In the genomic region with DNA sequence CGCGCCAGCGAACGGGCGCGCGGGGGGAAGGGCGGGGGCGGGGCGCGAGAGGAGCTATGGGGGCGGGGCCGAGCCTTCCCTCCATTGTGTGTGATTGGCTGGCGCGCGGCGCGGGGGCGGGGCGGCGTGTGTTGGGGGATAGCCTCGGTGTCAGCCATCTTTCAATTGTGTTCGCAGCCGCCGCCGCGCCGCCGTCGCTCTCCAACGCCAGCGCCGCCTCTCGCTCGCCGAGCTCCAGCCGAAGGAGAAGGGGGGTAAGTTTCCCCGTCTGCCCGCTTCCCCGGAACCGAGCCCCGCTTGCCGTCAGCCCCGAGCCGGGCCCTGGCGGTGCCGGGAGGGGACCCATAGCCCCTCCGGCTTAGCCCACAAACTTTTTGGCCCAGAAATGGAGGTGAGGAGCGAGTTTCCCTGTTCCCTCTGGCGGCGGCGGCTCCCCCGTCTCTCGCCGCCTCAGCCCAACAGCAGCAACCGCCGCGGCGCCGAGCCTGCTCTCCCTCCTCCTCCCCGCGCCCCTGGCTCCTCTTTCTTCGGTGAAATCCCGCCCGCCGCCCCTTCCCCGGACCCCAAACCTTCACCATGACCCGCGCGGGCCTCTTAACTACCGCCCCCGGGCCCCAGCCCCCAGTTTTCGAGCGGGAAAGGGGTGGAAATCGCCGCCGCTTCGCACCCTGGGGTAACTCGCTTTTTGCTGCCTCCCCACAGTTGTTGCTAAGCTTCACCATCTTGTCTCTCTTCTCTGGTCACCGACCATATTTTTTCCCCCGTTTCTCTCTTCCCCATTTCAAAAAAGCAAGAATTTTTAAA, we compare ENCODE assay signal across 8 cellular contexts. TPM values are rescaled to one million over a fixed set of nuclear protein-coding genes. Genes with fewer than 3 reads are reported as not detected.
A peak's percentile ranks its signal among the peaks of the same experiment; 100 is the strongest.
DNase-seq lines count a peak whose midpoint lies in the region; ATAC-seq and TF ChIP-seq lines count a peak whose summit lies in the region.

A gene (plus strand): TSS at position 159 of the 804 bp plus-strand sequence. CDS start 1,636 bp downstream, outside the sequence.

- H3K36me3 ChIP-seq in BE2C = peaks cover 30% of the 10 kb centered on the region

- TF ChIP-seq CTCF in BE2C (IDR thresholded peaks at IDR 0.05; ENCODE audit: low read depth, low read length) (no peak), choroid plexus epithelial cell (conservative IDR thresholded peaks at IDR 0.05; ENCODE audit: low read depth, low read length) (no peak)

- peak within 1 kb of the TSS; percentile 98 for H3K27ac ChIP-seq in layer of hippocampus (ENCODE audit: low read depth, low read length)

- 0 out of 2 replicates have a peak, but pooled peaks cover 2% of the 10 kb centered on the region for H3K4me1 ChIP-seq in BE2C

- ATAC-seq in HG03457 (IDR thresholded peaks at IDR 0.05; ENCODE audit: unreplicated experiment) = peak; percentile 52

- no peaks in the 10 kb centered on the region for H3K9me3 ChIP-seq in BE2C

- H3K27me3 ChIP-seq in BE2C (no peaks in the 10 kb centered on the region), layer of hippocampus (ENCODE audit: control insufficient read depth, insufficient read depth, low read length) (no peaks in the 10 kb centered on the region)

- peak within 1 kb of the TSS; percentile 80 for H3K4me3 ChIP-seq in BE2C (ENCODE audit: low read depth, low read length)
- peak within 1 kb of the TSS; percentile 89 for H3K4me3 ChIP-seq in choroid plexus epithelial cell (ENCODE audit: low read depth, low read length)

- peak; percentile 99 for DNase-seq in BE2C
- DNase-seq in GM19240 (ENCODE audit: insufficient read length, low spot score) = peak; percentile 75
- DNase-seq in NCI-H524 treated with DMSO at 0.1 percent for 48 hours (lab: John Stamatoyannopoulos, UW) = peak; percentile 73
- DNase-seq in activated CD4-positive, alpha-beta T cell treated with anti-CD3 and anti-CD28 coated beads for 4 hours = peak; percentile 99
- peak; percentile 95 for DNase-seq in choroid plexus epithelial cell (ENCODE audit: low read depth)
- peak; percentile 99 for DNase-seq in stimulated activated CD4-positive, alpha-beta T cell treated with anti-CD3 and anti-CD28 coated beads, Interleukin-1b, Interleukin-23, amount 100 ng/mL, for 4 hours (ENCODE audit: low read depth in 2 of 2)

RNA-seq across cellular contexts. Expression of the gene that starts here (rescaled TPM):
- polyA plus RNA-seq in BE2C (2012; ENCODE audit: insufficient read depth, insufficient read length, low read depth) = 794 TPM

Comparison
In these comparisons a context has a peak if more than half of its experiments do, and no peak if none do; other contexts are left out.
1. Peak in every context shown above with its lines: DNase-seq, ATAC-seq, H3K4me3 ChIP-seq and H3K27ac ChIP-seq.